1 cellular context compared by ENCODE assay signal in the genomic region with DNA sequence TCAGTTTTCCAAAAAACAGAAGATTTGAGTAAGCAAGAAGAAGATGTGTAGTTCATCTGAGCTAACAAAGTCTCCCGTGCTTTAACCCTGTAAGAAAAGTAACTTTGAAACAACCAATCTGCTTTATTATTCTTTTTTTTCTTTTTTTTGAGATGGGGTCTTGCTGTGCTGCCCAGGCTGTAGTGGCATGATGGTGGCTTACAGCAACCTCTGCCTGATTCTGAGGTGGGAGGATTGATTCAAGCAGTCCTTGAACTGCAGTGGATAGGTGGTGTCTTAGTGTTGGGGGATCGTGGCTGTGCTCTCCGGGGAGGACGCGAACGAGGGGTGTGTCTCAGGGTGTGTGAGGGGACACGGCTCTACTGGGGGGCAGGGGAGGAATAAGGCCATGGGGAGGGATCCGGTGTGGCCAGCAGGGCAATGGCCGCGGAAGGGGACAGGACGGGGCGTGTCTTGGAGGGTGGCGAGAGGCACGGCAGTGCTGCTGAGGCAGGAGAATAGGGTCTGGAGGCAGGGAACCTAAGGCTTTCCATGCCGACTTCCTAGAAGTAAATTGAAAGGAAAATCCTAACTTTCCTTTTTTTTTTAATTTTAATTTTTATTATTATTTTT.
TF ChIP-seq lines count a peak whose summit lies in the region.

No MANE protein-coding gene starts in this region.

TF ChIP-seq in IMR-90, 13 proteins besides CTCF, POLR2A, EP300 and RAD21:
- TF ChIP-seq RFX5 (IDR thresholded peaks at IDR 0.05; ENCODE audit: low read depth, low read length) = no peak
- no peak for TF ChIP-seq MAFK (IDR thresholded peaks at IDR 0.05; ENCODE audit: low read depth, low read length)
